ENCODE assay signal across 9 cellular contexts in genomic region chr20:8654486-8654885, GRCh38.
"Had no signal": no experiment of that assay in that cellular context is flagged by ENCODE, and none has a peak within 500 bp of the region (broad histone marks: within the 10 kb centered on the region; RNA-seq: fewer than 3 reads in every experiment).

No MANE protein-coding gene starts in this region.

- H3K4me3 ChIP-seq: GM23338, K562 had no signal

- ATAC-seq: GM23338, K562 had no signal

- FAIRE-seq: H1, H54, HTR-8/SVneo, K562 had no signal

- H3K4me3 Mint-ChIP-seq: GM23338, H9 had no signal

- H3K27ac Mint-ChIP-seq: GM23338, H9 had no signal

- H3K9me3 Mint-ChIP-seq: GM23338 had no signal

- DNase-seq: H9, HCEC 1CT, IMR-90, KG1 had no signal

- H2AFZ ChIP-seq: GM23338 had no signal

- H3K4me1 Mint-ChIP-seq: GM23338, H9 had no signal

- H3K4me2 ChIP-seq: GM23338 had no signal
